8 cellular contexts compared by ENCODE assay signal in genomic region chr2:169573974-169574299, GRCh38. TPM values are rescaled to one million over a fixed set of nuclear protein-coding genes. Genes with fewer than 3 reads are reported as not detected.
A peak's percentile ranks its signal among the peaks of the same experiment; 100 is the strongest.
DNase-seq lines count a peak whose midpoint lies in the region; ATAC-seq and TF ChIP-seq lines count a peak whose summit lies in the region.

No MANE protein-coding gene starts in this region.

- no peak for ATAC-seq in activated CD8-positive, alpha-beta memory T cell treated with anti-CD3 and anti-CD28 coated beads, Interleukin-2, amount 10 ng/mL, durations not matched to agents 7 days and 5 days
- ATAC-seq in activated CD8-positive, alpha-beta T cell treated with anti-CD3 and anti-CD28 coated beads for 36 hours = no peak
- no peak for ATAC-seq in GM18505 (IDR thresholded peaks at IDR 0.05; ENCODE audit: unreplicated experiment)

- peaks cover 15% of the 10 kb centered on the region for H3K4me1 ChIP-seq in suprapubic skin

- H3K4me3 Mint-ChIP-seq in activated CD8-positive, alpha-beta memory T cell treated with anti-CD3 and anti-CD28 coated beads, Interleukin-2, amount 10 ng/mL, durations not matched to agents 7 days and 5 days = peak overlapping the region; percentile 92
- H3K4me3 Mint-ChIP-seq in activated CD8-positive, alpha-beta T cell treated with anti-CD3 and anti-CD28 coated beads for 36 hours = peak overlapping the region; percentile 98
- H3K4me3 Mint-ChIP-seq in immature natural killer cell = peak overlapping the region; percentile 96 to 98 (median 97)

- 37% methylated on average over 6 of the region's 6 CpGs for WGBS in suprapubic skin

- no peak for TF ChIP-seq POLR2A in suprapubic skin (IDR thresholded peaks at IDR 0.05)
- TF ChIP-seq POLR2A in GM18505 (IDR thresholded peaks at IDR 0.05; ENCODE audit: borderline replicate concordance, extremely low read depth, insufficient read depth, insufficient read length) = no peak

- TF ChIP-seq EP300 in suprapubic skin (IDR thresholded peaks at IDR 0.05) = no peak

- H3K36me3 Mint-ChIP-seq in activated CD8-positive, alpha-beta memory T cell treated with anti-CD3 and anti-CD28 coated beads, Interleukin-2, amount 10 ng/mL, durations not matched to agents 7 days and 5 days = peaks cover 14% of the 10 kb centered on the region
- peaks cover 9% of the 10 kb centered on the region for H3K36me3 Mint-ChIP-seq in activated CD8-positive, alpha-beta T cell treated with anti-CD3 and anti-CD28 coated beads for 36 hours (ENCODE audit: low read depth)
- peaks cover 0 to 9% (median 9%) of the 10 kb centered on the region in 3 donors for H3K36me3 Mint-ChIP-seq in immature natural killer cell

- intact Hi-C loops in activated CD8-positive, alpha-beta T cell treated with anti-CD3 and anti-CD28 coated beads for 36 hours (cut with micrococcal nuclease) = no loop called here

- CTCF ChIA-PET in activated CD8-positive, alpha-beta memory T cell treated with anti-CD3 and anti-CD28 coated beads, Interleukin-2, amount 10 ng/mL, durations not matched to agents 7 days and 5 days (lab: Charles Lee) = interaction anchor here (0.8 to 2.6 kb wide), 2 partner anchors 10 to 46 kb away, joined by 3 to 13 read pairs; partner anchors contain the start of gene PPIG
- CTCF ChIA-PET in activated CD8-positive, alpha-beta T cell treated with anti-CD3 and anti-CD28 coated beads for 36 hours (lab: Charles Lee) = interaction anchor here (1.2 kb wide), 1 partner anchor 11 kb away, joined by 3 read pairs; no protein-coding TSS in a partner anchor

- H3K36me3 ChIP-seq in suprapubic skin = no peaks in the 10 kb centered on the region

- no peaks in the 10 kb centered on the region for H3K9me3 Mint-ChIP-seq in activated CD8-positive, alpha-beta memory T cell treated with anti-CD3 and anti-CD28 coated beads, Interleukin-2, amount 10 ng/mL, durations not matched to agents 7 days and 5 days (ENCODE audit: low read depth)
- no peaks in the 10 kb centered on the region for H3K9me3 Mint-ChIP-seq in activated CD8-positive, alpha-beta T cell treated with anti-CD3 and anti-CD28 coated beads for 36 hours
- H3K9me3 Mint-ChIP-seq in immature natural killer cell = no peaks in the 10 kb centered on the region

- H3K9me3 ChIP-seq in suprapubic skin = no peaks in the 10 kb centered on the region

- DNase-seq in activated CD8-positive, alpha-beta memory T cell treated with anti-CD3 and anti-CD28 coated beads, Interleukin-2, amount 10 ng/mL, durations not matched to agents 7 days and 5 days = no peak
- no peak for DNase-seq in activated CD8-positive, alpha-beta memory T cell treated with anti-CD3 and anti-CD28 coated beads, Interleukin-2, amount 50 U/mL, for 48 hours
- no peak for DNase-seq in activated CD8-positive, alpha-beta T cell treated with anti-CD3 and anti-CD28 coated beads for 36 hours
- DNase-seq in immature natural killer cell (no peak), suprapubic skin (ENCODE audit: low spot score in 2 of 2) (no peak), NCI-H1105 treated with DMSO at 0.1 percent for 48 hours (lab: John Stamatoyannopoulos, UW) (no peak)
- no peak for DNase-seq in activated CD4-positive, CD25-positive, alpha-beta regulatory T cell treated with anti-CD3 and anti-CD28 coated beads, Interleukin-2, amount 50 U/mL, for 72 hours

- H3K27me3 Mint-ChIP-seq in activated CD8-positive, alpha-beta memory T cell treated with anti-CD3 and anti-CD28 coated beads, Interleukin-2, amount 10 ng/mL, durations not matched to agents 7 days and 5 days = no peaks in the 10 kb centered on the region
- peaks cover 5% of the 10 kb centered on the region for H3K27me3 Mint-ChIP-seq in activated CD8-positive, alpha-beta T cell treated with anti-CD3 and anti-CD28 coated beads for 36 hours
- H3K27me3 Mint-ChIP-seq in immature natural killer cell (ENCODE audit: low read depth in 3 of 3) = peaks cover 0 to 4% (median 2%) of the 10 kb centered on the region in 3 donors

- H3K4me3 ChIP-seq in suprapubic skin = peak overlapping the region; percentile 77

- peak overlapping the region; percentile 83 for H3K27ac Mint-ChIP-seq in activated CD8-positive, alpha-beta memory T cell treated with anti-CD3 and anti-CD28 coated beads, Interleukin-2, amount 10 ng/mL, durations not matched to agents 7 days and 5 days
- peak overlapping the region; percentile 95 for H3K27ac Mint-ChIP-seq in activated CD8-positive, alpha-beta T cell treated with anti-CD3 and anti-CD28 coated beads for 36 hours
- peak overlapping the region; percentile 87 to 96 (median 92) for H3K27ac Mint-ChIP-seq in immature natural killer cell

- peaks cover 29% of the 10 kb centered on the region for H3K4me1 Mint-ChIP-seq in activated CD8-positive, alpha-beta memory T cell treated with anti-CD3 and anti-CD28 coated beads, Interleukin-2, amount 10 ng/mL, durations not matched to agents 7 days and 5 days
- peaks cover 23% of the 10 kb centered on the region for H3K4me1 Mint-ChIP-seq in activated CD8-positive, alpha-beta T cell treated with anti-CD3 and anti-CD28 coated beads for 36 hours (ENCODE audit: low read depth)
- peaks cover 16 to 17% of the 10 kb centered on the region in 2 donors for H3K4me1 Mint-ChIP-seq in immature natural killer cell

- no peak for TF ChIP-seq CTCF in activated CD8-positive, alpha-beta T cell treated with anti-CD3 and anti-CD28 coated beads for 36 hours (IDR thresholded peaks at IDR 0.05)
- TF ChIP-seq CTCF in suprapubic skin (IDR thresholded peaks at IDR 0.05) = no peak

- H3K27me3 ChIP-seq in suprapubic skin = no peaks in the 10 kb centered on the region

- H3K27ac ChIP-seq in suprapubic skin = no peak overlapping the region

- POLR2A ChIA-PET in activated CD8-positive, alpha-beta T cell treated with anti-CD3 and anti-CD28 coated beads for 36 hours (lab: Charles Lee) = interaction anchor here (1.3 to 2.0 kb wide), 2 partner anchors 11 kb away, joined by 6 to 19 read pairs; partner anchors contain the start of gene PPIG

RNA-seq across cellular contexts. Expression of gene FASTKD1, which starts 0.3 kb away (rescaled TPM):
- 10 to 100 TPM; 45.2 to 48.9 TPM for total RNA-seq in activated CD8-positive, alpha-beta memory T cell treated with anti-CD3 and anti-CD28 coated beads, Interleukin-2, amount 10 ng/mL, durations not matched to agents 7 days and 5 days
- 10 to 100 TPM; 55.4 to 60.2 TPM for total RNA-seq in activated CD8-positive, alpha-beta T cell treated with anti-CD3 and anti-CD28 coated beads for 36 hours
- 10 to 100 TPM in 1 of 3 donors, 1 to 10 TPM in 2; 5.8 to 11.4 (median 7.7) TPM for polyA plus RNA-seq in immature natural killer cell
- 10 to 100 TPM in 3 of 4 donors, 1 to 10 TPM in 1; 8.2 to 22.4 (median 16.1) TPM for total RNA-seq in suprapubic skin

RNA-seq across cellular contexts. Expression of gene PPIG, which starts 10.2 kb away (rescaled TPM):
- total RNA-seq in activated CD8-positive, alpha-beta memory T cell treated with anti-CD3 and anti-CD28 coated beads, Interleukin-2, amount 10 ng/mL, durations not matched to agents 7 days and 5 days = 10 to 100 TPM; 55.5 to 56.7 TPM
- 10 to 100 TPM; 54.9 to 62.0 TPM for total RNA-seq in activated CD8-positive, alpha-beta T cell treated with anti-CD3 and anti-CD28 coated beads for 36 hours
- polyA plus RNA-seq in immature natural killer cell = 10 to 100 TPM; 27.9 to 70.7 (median 34.9) TPM
- total RNA-seq in suprapubic skin = 10 to 100 TPM; 29.0 to 48.0 (median 31.1) TPM
